Comparison of ENCODE assay signal across 7 cellular contexts in the genomic region with DNA sequence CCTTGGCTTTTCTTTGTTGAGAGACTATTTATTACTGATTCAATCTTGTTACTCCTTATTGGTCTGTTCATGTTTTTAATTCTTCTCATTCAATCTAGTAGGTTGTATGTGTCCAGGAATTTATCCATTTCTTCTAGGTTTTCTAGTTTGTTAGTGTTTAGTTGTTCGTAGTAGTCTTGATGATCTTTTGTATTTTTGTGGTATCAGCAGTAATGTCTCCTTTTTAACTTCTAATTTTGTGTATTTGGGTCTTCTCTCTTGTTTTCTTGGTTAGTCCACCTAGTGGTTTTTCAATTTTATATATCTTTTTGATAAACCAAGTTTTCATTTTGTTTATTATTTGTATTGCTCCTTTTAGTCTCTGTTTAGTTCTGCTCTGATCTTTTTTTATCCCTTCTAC.
"Had no signal": no experiment of that assay in that cellular context is flagged by ENCODE, and none has a peak within 500 bp of the region (broad histone marks: within the 10 kb centered on the region; RNA-seq: fewer than 3 reads in every experiment).

No MANE protein-coding gene starts in this region.

- H3K27ac ChIP-seq: HL-60, KMS-11 had no signal

- FAIRE-seq: HepG2, HTR-8/SVneo had no signal

- H3K9ac ChIP-seq: KMS-11 had no signal

- ATAC-seq: HepG2 had no signal

- H3K4me2 ChIP-seq: KMS-11 had no signal

- DNase-seq: IMR-90, KBM-7, KG1 had no signal
